ENCODE assay signal across 8 cellular contexts in genomic region chr1:205488074-205488723, GRCh38. TPM values are rescaled to one million over a fixed set of nuclear protein-coding genes. Genes with fewer than 3 reads are reported as not detected.
A peak's percentile ranks its signal among the peaks of the same experiment; 100 is the strongest.
DNase-seq lines count a peak whose midpoint lies in the region; ATAC-seq, FAIRE-seq and TF ChIP-seq lines count a peak whose summit lies in the region.

No MANE protein-coding gene starts in this region.

- peaks cover 8% of the 10 kb centered on the region for H3K4me1 ChIP-seq in A549
- peaks cover 6% of the 10 kb centered on the region for H3K4me1 ChIP-seq in iPS DF 6.9 (ENCODE audit: control insufficient read depth, insufficient read depth, low read length)

- in situ Hi-C loops in brain microvascular endothelial cell (cut with HindIII; ENCODE audit: low pct_ligation_motif_present, low sequenced_read_pairs): no loop called here

- POLR2A ChIA-PET in A549 (lab: Yijun Ruan, JAX): no interaction called here

- H3K4me3 ChIP-seq in A549: no peak overlapping the region
- no peak overlapping the region for H3K4me3 ChIP-seq in brain microvascular endothelial cell (ENCODE audit: low read depth, low read length)
- no peak overlapping the region for H3K4me3 ChIP-seq in iPS DF 6.9 (ENCODE audit: low read length)

- ATAC-seq in A549: peak; percentile 67 to 83
- no peak for ATAC-seq in GM21526 (IDR thresholded peaks at IDR 0.05; ENCODE audit: low FRiP score, unreplicated experiment)

- H3K36me3 ChIP-seq in brain microvascular endothelial cell (replicated peaks) (no peaks in the 10 kb centered on the region), iPS DF 6.9 (ENCODE audit: control insufficient read depth, insufficient read depth, low read length) (no peaks in the 10 kb centered on the region)

- TF ChIP-seq RAD21 in A549 (conservative IDR thresholded peaks at IDR 0.05 in 1 of 2, IDR thresholded peaks at IDR 0.05 in 1 of 2): peak; percentile 56 to 68

- no peak for TF ChIP-seq EP300 in A549 (IDR thresholded peaks at IDR 0.05)

- CTCF ChIA-PET in A549 (lab: Yijun Ruan, JAX): interaction anchor here (0.6 to 26.5 kb wide), 34 partner anchors 12 to 530 kb away, joined by 3 to 560 read pairs (median 5); partner anchors contain the start of genes CDK18 and KLHDC8A

- no peak for FAIRE-seq in A549 (lab: Jason Lieb, UNC)

- H3K27ac ChIP-seq in A549: no peak overlapping the region
- H3K27ac ChIP-seq in brain microvascular endothelial cell: no peak overlapping the region
- no peak overlapping the region for H3K27ac ChIP-seq in iPS DF 6.9 (ENCODE audit: low read length)

- peaks cover 33% of the 10 kb centered on the region for H3K27me3 ChIP-seq in brain microvascular endothelial cell (replicated peaks)
- no peaks in the 10 kb centered on the region for H3K27me3 ChIP-seq in iPS DF 6.9 (ENCODE audit: control insufficient read depth, insufficient read depth, low read length)

- WGBS in A549 (ENCODE audit: missing lambda C conversion rate): 24% methylated on average over 9 of the region's 9 CpGs
- no CpG with 5 or more reads among the region's 9 CpGs for WGBS in iPS DF 6.9 (ENCODE audit: insufficient coverage, insufficient read length)

- peak; percentile 76 for TF ChIP-seq CTCF in A549 (IDR thresholded peaks at IDR 0.05)
- TF ChIP-seq CTCF in GM12874 (IDR thresholded peaks at IDR 0.05; ENCODE audit: insufficient read depth, low read depth, low read length): peak; percentile 73
- peak; percentile 88 for TF ChIP-seq CTCF in brain microvascular endothelial cell (IDR thresholded peaks at IDR 0.05; ENCODE audit: low read depth, low read length, missing control alignments)

- H3K4me2 ChIP-seq in A549: no peak overlapping the region

- no peaks in the 10 kb centered on the region for H3K9me3 ChIP-seq in A549
- H3K9me3 ChIP-seq in iPS DF 6.9 (ENCODE audit: control insufficient read depth, insufficient read depth, low read length): no peaks in the 10 kb centered on the region

- TF ChIP-seq POLR2A in A549 (IDR thresholded peaks at IDR 0.05; ENCODE audit: low read length): no peak

- peak; percentile 69 to 87 for DNase-seq in A549 (ENCODE audit: low read depth in 1 of 2, low spot score in 1 of 2)
- DNase-seq in NCI-H1417 (lab: John Stamatoyannopoulos, UW): peak; percentile 71 to 91 (median 87)
- peak; percentile 69 for DNase-seq in SKM-1 (lab: John Stamatoyannopoulos, UW; ENCODE audit: unreplicated experiment)
- DNase-seq in brain microvascular endothelial cell: peak; percentile 33
- peak; percentile 80 for DNase-seq in iPS DF 6.9 (ENCODE audit: low read depth, low spot score)
- peak; percentile 30 for DNase-seq in stimulated activated CD4-positive, alpha-beta T cell treated with anti-CD3 and anti-CD28 coated beads, Interleukin-1b, Interleukin-23, amount 100 ng/mL, for 48 hours

TF ChIP-seq in A549, 52 proteins besides CTCF, POLR2A, EP300 and RAD21:
- peak; percentile 74 for TF ChIP-seq SMC3 (IDR thresholded peaks at IDR 0.05)
- no peak for TF ChIP-seq ZC3H11A (IDR thresholded peaks at IDR 0.05)
- TF ChIP-seq REST (IDR thresholded peaks at IDR 0.05): peak; percentile 85
- TF ChIP-seq BCL3 (IDR thresholded peaks at IDR 0.05): no peak

RNA-seq across cellular contexts. Expression of gene CDK18, which starts 16.3 kb away (rescaled TPM):
- 0.75 and 1.3 TPM in 2 replicates for polyA plus RNA-seq in A549 (2011; rRNA removed)
- polyA plus RNA-seq in A549 (2012; cell fraction: cytosol; rRNA removed): 0.85 and 0.95 TPM in 2 replicates
- 2.6 and 2.7 TPM in 2 replicates for polyA plus RNA-seq in A549 (2012; cell fraction: nucleus; rRNA removed)
- polyA plus RNA-seq in A549 (2017; fragmentation: RNase III; extraction: RNeasy Plus Mini Kit Qiagen cat#74134 plus additional on column Dnase treatment): 1.4 to 2.3 TPM (median 2.0 TPM) in 3 replicates
- 2.0 and 3.3 TPM in 2 replicates for polyA minus RNA-seq in A549 (2011; rRNA and poly(A)+ RNA removed)

RNA-seq across cellular contexts. Expression of gene BLACAT1, which starts 32.4 kb away (rescaled TPM):
- 0.09 and 0.16 TPM in 2 replicates for polyA plus RNA-seq in A549 (2011; rRNA removed)
- 0.01 TPM in 1 of 2 replicates, not detected in the other for polyA plus RNA-seq in A549 (2012; cell fraction: cytosol; rRNA removed)
- polyA plus RNA-seq in A549 (2012; cell fraction: nucleus; rRNA removed): not detected in 2 replicates
- polyA plus RNA-seq in A549 (2017; fragmentation: RNase III; extraction: RNeasy Plus Mini Kit Qiagen cat#74134 plus additional on column Dnase treatment): 0.04 TPM in 1 of 3 replicates, not detected in the others
- 0.34 and 0.66 TPM in 2 replicates for polyA minus RNA-seq in A549 (2011; rRNA and poly(A)+ RNA removed)

Comparison
In these comparisons a context has a peak if more than half of its experiments do, and no peak if none do; other contexts are left out.
1. DNase-seq: peak in every context shown above with its lines; median percentile 87 in NCI-H1417; 80 in iPS DF 6.9; 78 in A549; 69 in SKM-1; 33 in brain microvascular endothelial cell; 30 in stimulated activated CD4-positive, alpha-beta T cell treated with anti-CD3 and anti-CD28 coated beads, Interleukin-1b, Interleukin-23, amount 100 ng/mL, for 48 hours.